Comparison of ENCODE assay signal across 8 cellular contexts in genomic region chr1:155086182-155086741, GRCh38. TPM values are rescaled to one million over a fixed set of nuclear protein-coding genes. Genes with fewer than 3 reads are reported as not detected.
A peak's percentile ranks its signal among the peaks of the same experiment; 100 is the strongest.
DNase-seq lines count a peak whose midpoint lies in the region; ATAC-seq, FAIRE-seq and TF ChIP-seq lines count a peak whose summit lies in the region.

No MANE protein-coding gene starts in this region.

- H3K4me3 ChIP-seq in A549 (peak overlapping the region; percentile 59), GM12875 (ENCODE audit: low read depth, low read length) (no peak overlapping the region), mucosa of rectum (ENCODE audit: low read length in 2 of 2) (peak overlapping the region in 1 of 2 donors; percentile 87)
- no peak overlapping the region for H3K4me3 ChIP-seq in effector memory CD4-positive, alpha-beta T cell (ENCODE audit: insufficient read depth, low read depth, low read length, poor library complexity, severe bottlenecking)

- H3K36me3 ChIP-seq in effector memory CD4-positive, alpha-beta T cell (ENCODE audit: control insufficient read depth, insufficient read depth, low read length), result no peaks in the 10 kb centered on the region
- H3K36me3 ChIP-seq in mucosa of rectum (ENCODE audit: control insufficient read depth in 2 of 2, insufficient read depth in 2 of 2, low read length in 2 of 2), result no peaks in the 10 kb centered on the region

- peaks cover 38% of the 10 kb centered on the region for H3K4me1 Mint-ChIP-seq in activated CD8-positive, alpha-beta T cell treated with anti-CD3 and anti-CD28 coated beads, Interleukin-2, amount 10 ng/mL, durations not matched to agents 7 days and 5 days (ENCODE audit: low read depth)
- H3K4me1 Mint-ChIP-seq in stimulated activated effector memory CD8-positive, alpha-beta T cell treated with anti-CD3 and anti-CD28 coated beads, Interleukin-12 subunit alpha, Interleukin-12 subunit beta, amount 100 ng/mL, for 72 hours, result peaks cover 49% of the 10 kb centered on the region

- WGBS in A549 (ENCODE audit: missing lambda C conversion rate), result 9% methylated on average over 12 of the region's 21 CpGs

- H3K9me3 ChIP-seq in A549 (no peaks in the 10 kb centered on the region), mucosa of rectum (ENCODE audit: control insufficient read depth in 2 of 2, low read length in 2 of 2) (no peaks in the 10 kb centered on the region)
- H3K9me3 ChIP-seq in effector memory CD4-positive, alpha-beta T cell (ENCODE audit: control insufficient read depth, low read length), result no peaks in the 10 kb centered on the region

- H3K27ac ChIP-seq in A549, result peak overlapping the region; percentile 74 to 88; a peak in 4 of 6 replicates
- H3K27ac ChIP-seq in effector memory CD4-positive, alpha-beta T cell (ENCODE audit: insufficient read depth, low read length, poor library complexity, severe bottlenecking), result peak overlapping the region; percentile 72
- H3K27ac ChIP-seq in mucosa of rectum (ENCODE audit: low read depth in 2 of 2, low read length in 2 of 2), result peak overlapping the region; percentile 93 to 96

- TF ChIP-seq EP300 in A549 (IDR thresholded peaks at IDR 0.05), result no peak

- H3K27me3 ChIP-seq in effector memory CD4-positive, alpha-beta T cell (replicated peaks; ENCODE audit: control insufficient read depth, insufficient read depth, low read length, poor library complexity, severe bottlenecking), result peaks cover 29% of the 10 kb centered on the region
- H3K27me3 ChIP-seq in mucosa of rectum (ENCODE audit: control insufficient read depth in 2 of 2, insufficient read depth in 2 of 2, low read length in 2 of 2), result peaks cover 10 to 15% of the 10 kb centered on the region in 2 donors

- H3K4me1 ChIP-seq in A549, result peaks cover 37% of the 10 kb centered on the region
- peaks cover 40% of the 10 kb centered on the region for H3K4me1 ChIP-seq in effector memory CD4-positive, alpha-beta T cell (ENCODE audit: control insufficient read depth, insufficient read depth, low read length, poor library complexity, severe bottlenecking)
- H3K4me1 ChIP-seq in mucosa of rectum (ENCODE audit: control insufficient read depth in 2 of 2, insufficient read depth in 2 of 2, low read length in 2 of 2), result peaks cover 43 to 44% of the 10 kb centered on the region in 2 donors

- H3K4me3 Mint-ChIP-seq in activated CD8-positive, alpha-beta T cell treated with anti-CD3 and anti-CD28 coated beads, Interleukin-2, amount 10 ng/mL, durations not matched to agents 7 days and 5 days, result peak overlapping the region; percentile 91
- peak overlapping the region; percentile 95 for H3K4me3 Mint-ChIP-seq in stimulated activated effector memory CD8-positive, alpha-beta T cell treated with anti-CD3 and anti-CD28 coated beads, Interleukin-12 subunit alpha, Interleukin-12 subunit beta, amount 100 ng/mL, for 72 hours

- FAIRE-seq in A549 (lab: Jason Lieb, UNC), result no peak

- peak; percentile 90 for TF ChIP-seq CTCF in A549 (IDR thresholded peaks at IDR 0.05)
- TF ChIP-seq CTCF in GM12875 (IDR thresholded peaks at IDR 0.05; ENCODE audit: borderline replicate concordance, insufficient read depth, low read depth, low read length), result peak; percentile 100

- POLR2A ChIA-PET in A549 (lab: Yijun Ruan, JAX), result interaction anchor here (1.8 kb wide), 1 partner anchor 113 kb away, joined by 7 read pairs; no protein-coding TSS in a partner anchor
- POLR2A ChIA-PET in activated CD8-positive, alpha-beta T cell treated with anti-CD3 and anti-CD28 coated beads, Interleukin-2, amount 10 ng/mL, durations not matched to agents 7 days and 5 days (lab: Charles Lee), result no interaction called here

- H3K4me2 ChIP-seq in A549, result peak overlapping the region; percentile 100

- peak in 1 of 2 experiments; percentile 26; a peak in 2 of 5 replicates for TF ChIP-seq RAD21 in A549 (conservative IDR thresholded peaks at IDR 0.05 in 1 of 2, IDR thresholded peaks at IDR 0.05 in 1 of 2)

- peak overlapping the region in 1 of 2 donors; percentile 32 for H3K9ac ChIP-seq in mucosa of rectum (ENCODE audit: low read depth in 1 of 2, low read length in 2 of 2)

- H3K36me3 Mint-ChIP-seq in activated CD8-positive, alpha-beta T cell treated with anti-CD3 and anti-CD28 coated beads, Interleukin-2, amount 10 ng/mL, durations not matched to agents 7 days and 5 days (ENCODE audit: low read depth), result no peaks in the 10 kb centered on the region
- peaks cover 14% of the 10 kb centered on the region for H3K36me3 Mint-ChIP-seq in stimulated activated effector memory CD8-positive, alpha-beta T cell treated with anti-CD3 and anti-CD28 coated beads, Interleukin-12 subunit alpha, Interleukin-12 subunit beta, amount 100 ng/mL, for 72 hours

- H3K27ac Mint-ChIP-seq in activated CD8-positive, alpha-beta T cell treated with anti-CD3 and anti-CD28 coated beads, Interleukin-2, amount 10 ng/mL, durations not matched to agents 7 days and 5 days, result peak overlapping the region; percentile 78
- peak overlapping the region; percentile 91 for H3K27ac Mint-ChIP-seq in stimulated activated effector memory CD8-positive, alpha-beta T cell treated with anti-CD3 and anti-CD28 coated beads, Interleukin-12 subunit alpha, Interleukin-12 subunit beta, amount 100 ng/mL, for 72 hours

- ATAC-seq in A549, result peak; percentile 19 to 58; a peak in 3 of 6 replicates
- ATAC-seq in activated CD8-positive, alpha-beta T cell treated with anti-CD3 and anti-CD28 coated beads, Interleukin-2, amount 10 ng/mL, durations not matched to agents 7 days and 5 days, result peak; percentile 13
- peak; percentile 29 for ATAC-seq in stimulated activated effector memory CD8-positive, alpha-beta T cell treated with anti-CD3 and anti-CD28 coated beads, Interleukin-12 subunit alpha, Interleukin-12 subunit beta, amount 100 ng/mL, for 72 hours

- peaks cover 23% of the 10 kb centered on the region for H3K27me3 Mint-ChIP-seq in activated CD8-positive, alpha-beta T cell treated with anti-CD3 and anti-CD28 coated beads, Interleukin-2, amount 10 ng/mL, durations not matched to agents 7 days and 5 days (ENCODE audit: low read depth)

- no peak for TF ChIP-seq POLR2A in A549 (IDR thresholded peaks at IDR 0.05; ENCODE audit: low read length)

- CTCF ChIA-PET in A549 (lab: Yijun Ruan, JAX), result interaction anchor here (0.7 to 5.5 kb wide), 27 partner anchors 9 to 597 kb away, joined by 3 to 350 read pairs (median 6); partner anchors contain the start of genes ADAM15, EFNA1, EFNA4 and KRTCAP2
- CTCF ChIA-PET in activated CD8-positive, alpha-beta T cell treated with anti-CD3 and anti-CD28 coated beads, Interleukin-2, amount 10 ng/mL, durations not matched to agents 7 days and 5 days (lab: Charles Lee), result interaction anchor here (1.0 to 4.8 kb wide), 15 partner anchors 9 to 164 kb away, joined by 3 to 201 read pairs (median 15); partner anchors contain the start of genes ADAM15, EFNA4, KRTCAP2 and LENEP

- H3K9me3 Mint-ChIP-seq in activated CD8-positive, alpha-beta T cell treated with anti-CD3 and anti-CD28 coated beads, Interleukin-2, amount 10 ng/mL, durations not matched to agents 7 days and 5 days (ENCODE audit: insufficient read depth), result no peaks in the 10 kb centered on the region
- H3K9me3 Mint-ChIP-seq in stimulated activated effector memory CD8-positive, alpha-beta T cell treated with anti-CD3 and anti-CD28 coated beads, Interleukin-12 subunit alpha, Interleukin-12 subunit beta, amount 100 ng/mL, for 72 hours, result no peaks in the 10 kb centered on the region

- DNase-seq in A549 (ENCODE audit: low read depth in 1 of 2, low spot score in 1 of 2), result peak; percentile 69 to 82
- DNase-seq in NCI-H526 treated with DMSO at 0.1 percent for 48 hours (lab: John Stamatoyannopoulos, UW), result peak; percentile 65
- peak; percentile 89 for DNase-seq in activated CD8-positive, alpha-beta T cell treated with anti-CD3 and anti-CD28 coated beads, Interleukin-2, amount 10 ng/mL, durations not matched to agents 7 days and 5 days
- DNase-seq in effector memory CD4-positive, alpha-beta T cell, result peak; percentile 65 to 69 (median 66)
- peak; percentile 88 to 95 for DNase-seq in stimulated activated effector memory CD8-positive, alpha-beta T cell treated with anti-CD3 and anti-CD28 coated beads, Interleukin-12 subunit alpha, Interleukin-12 subunit beta, amount 100 ng/mL, for 72 hours (ENCODE audit: low spot score in 2 of 2)
- DNase-seq in NCI-H2029 treated with DMSO at 0.1 percent for 48 hours (lab: John Stamatoyannopoulos, UW), result no peak

RNA-seq across cellular contexts. Expression of gene EFNA3, which starts 7.6 kb away (rescaled TPM):
- polyA plus RNA-seq in A549 (2011; rRNA removed) (1.9 and 2.6 TPM in 2 replicates), A549 (2017; fragmentation: RNase III; extraction: RNeasy Plus Mini Kit Qiagen cat#74134 plus additional on column Dnase treatment) (2.0 to 3.2 TPM (median 2.7 TPM) in 3 replicates)
- polyA plus RNA-seq in A549 (2012; cell fraction: cytosol; rRNA removed), result 2.6 and 3.0 TPM in 2 replicates
- polyA plus RNA-seq in A549 (2012; cell fraction: nucleus; rRNA removed), result 2.7 and 3.3 TPM in 2 replicates
- polyA minus RNA-seq in A549 (2011; rRNA and poly(A)+ RNA removed), result 2.6 and 4.0 TPM in 2 replicates
- total RNA-seq in activated CD8-positive, alpha-beta T cell treated with anti-CD3 and anti-CD28 coated beads, Interleukin-2, amount 10 ng/mL, durations not matched to agents 7 days and 5 days, result 1 to 10 TPM; 3.8 to 5.5 TPM

RNA-seq across cellular contexts. Expression of gene EFNA4, which starts 22.7 kb away (rescaled TPM):
- 3.1 and 4.9 TPM in 2 replicates for polyA plus RNA-seq in A549 (2011; rRNA removed)
- polyA plus RNA-seq in A549 (2012; cell fraction: cytosol; rRNA removed), result 5.3 and 7.4 TPM in 2 replicates
- polyA plus RNA-seq in A549 (2012; cell fraction: nucleus; rRNA removed), result 6.7 and 7.0 TPM in 2 replicates
- 6.1 to 8.7 TPM (median 7.5 TPM) in 3 replicates for polyA plus RNA-seq in A549 (2017; fragmentation: RNase III; extraction: RNeasy Plus Mini Kit Qiagen cat#74134 plus additional on column Dnase treatment)
- 4.5 and 5.9 TPM in 2 replicates for polyA minus RNA-seq in A549 (2011; rRNA and poly(A)+ RNA removed)
- total RNA-seq in activated CD8-positive, alpha-beta T cell treated with anti-CD3 and anti-CD28 coated beads, Interleukin-2, amount 10 ng/mL, durations not matched to agents 7 days and 5 days, result 1 to 10 TPM; 7.8 to 9.7 TPM

RNA-seq across cellular contexts. Expression of gene ADAM15, which starts 35.1 kb away (rescaled TPM):
- polyA plus RNA-seq in A549 (2011; rRNA removed) (25.6 and 33.6 TPM in 2 replicates), A549 (2017; fragmentation: RNase III; extraction: RNeasy Plus Mini Kit Qiagen cat#74134 plus additional on column Dnase treatment) (33.0 to 35.2 TPM (median 34.2 TPM) in 3 replicates)
- polyA plus RNA-seq in A549 (2012; cell fraction: cytosol; rRNA removed), result 48.4 and 71.3 TPM in 2 replicates
- 165 and 205 TPM in 2 replicates for polyA plus RNA-seq in A549 (2012; cell fraction: nucleus; rRNA removed)
- polyA minus RNA-seq in A549 (2011; rRNA and poly(A)+ RNA removed), result 66.5 and 71.0 TPM in 2 replicates
- 10 to 100 TPM; 29.7 to 29.8 TPM for total RNA-seq in activated CD8-positive, alpha-beta T cell treated with anti-CD3 and anti-CD28 coated beads, Interleukin-2, amount 10 ng/mL, durations not matched to agents 7 days and 5 days

RNA-seq across cellular contexts. Expression of gene EFNA1, which starts 41.4 kb away (rescaled TPM):
- 38.9 and 64.6 TPM in 2 replicates for polyA plus RNA-seq in A549 (2011; rRNA removed)
- 50.0 and 68.1 TPM in 2 replicates for polyA plus RNA-seq in A549 (2012; cell fraction: cytosol; rRNA removed)
- 60.2 and 62.0 TPM in 2 replicates for polyA plus RNA-seq in A549 (2012; cell fraction: nucleus; rRNA removed)
- 19.1 to 25.4 TPM (median 25.1 TPM) in 3 replicates for polyA plus RNA-seq in A549 (2017; fragmentation: RNase III; extraction: RNeasy Plus Mini Kit Qiagen cat#74134 plus additional on column Dnase treatment)
- 56.6 and 85.8 TPM in 2 replicates for polyA minus RNA-seq in A549 (2011; rRNA and poly(A)+ RNA removed)
- not detected for total RNA-seq in activated CD8-positive, alpha-beta T cell treated with anti-CD3 and anti-CD28 coated beads, Interleukin-2, amount 10 ng/mL, durations not matched to agents 7 days and 5 days

RNA-seq across cellular contexts. Expression of gene SLC50A1, which starts 49.4 kb away (rescaled TPM):
- 39.3 and 39.4 TPM in 2 replicates for polyA plus RNA-seq in A549 (2011; rRNA removed)
- polyA plus RNA-seq in A549 (2012; cell fraction: cytosol; rRNA removed), result 21.3 and 27.6 TPM in 2 replicates
- 11.9 and 13.7 TPM in 2 replicates for polyA plus RNA-seq in A549 (2012; cell fraction: nucleus; rRNA removed)
- 28.2 to 30.7 TPM (median 28.9 TPM) in 3 replicates for polyA plus RNA-seq in A549 (2017; fragmentation: RNase III; extraction: RNeasy Plus Mini Kit Qiagen cat#74134 plus additional on column Dnase treatment)
- polyA minus RNA-seq in A549 (2011; rRNA and poly(A)+ RNA removed), result 31.7 and 33.7 TPM in 2 replicates
- 10 to 100 TPM; 37.5 to 38.9 TPM for total RNA-seq in activated CD8-positive, alpha-beta T cell treated with anti-CD3 and anti-CD28 coated beads, Interleukin-2, amount 10 ng/mL, durations not matched to agents 7 days and 5 days
